ENCODE assay signal across 1 cellular context in the genomic region with DNA sequence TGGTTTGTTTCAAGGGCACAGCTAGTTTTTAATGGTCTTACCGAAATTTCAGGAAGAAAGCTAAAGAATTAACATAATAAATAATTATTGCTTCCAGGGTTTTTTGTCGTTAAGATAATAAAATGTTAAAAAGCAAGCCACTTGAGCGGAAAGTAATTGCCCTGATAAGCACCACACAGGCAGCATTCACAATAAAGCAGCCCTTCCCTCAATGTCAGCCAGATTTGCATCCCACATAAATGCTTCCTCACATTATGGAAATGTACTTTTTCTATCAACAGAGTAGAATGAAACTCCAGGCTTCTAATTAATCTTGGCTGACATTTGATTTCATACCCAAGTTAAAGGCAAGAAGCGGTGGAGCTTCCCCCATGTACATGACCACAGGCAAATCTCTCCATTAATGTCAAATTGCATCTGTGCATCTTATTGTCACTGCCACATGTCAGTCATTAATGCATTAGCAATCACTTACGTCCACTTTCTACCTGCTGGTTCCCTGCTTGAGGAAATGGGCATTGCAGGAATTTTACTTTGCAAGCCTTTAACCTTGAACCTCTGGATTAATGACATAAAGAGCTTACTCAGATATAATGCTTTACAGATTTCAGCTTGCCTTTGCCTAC.
TF ChIP-seq lines count a peak whose summit lies in the region.

No MANE protein-coding gene starts in this region.

TF ChIP-seq in SK-N-SH, 30 proteins besides CTCF, POLR2A, EP300 and RAD21 (continued from another document):
- TF ChIP-seq FOSL2 (IDR thresholded peaks at IDR 0.05; ENCODE audit: borderline replicate concordance, low read depth) (no peak), SIN3A (IDR thresholded peaks at IDR 0.05; ENCODE audit: borderline replicate concordance, low read depth, low read length) (no peak), RXRA (IDR thresholded peaks at IDR 0.05; ENCODE audit: borderline replicate concordance, low read depth) (no peak), TCF12 (IDR thresholded peaks at IDR 0.05) (no peak; the same call in 1 of the 2 replicates), ZBTB33 (IDR thresholded peaks at IDR 0.05; ENCODE audit: borderline replicate concordance, low read depth) (no peak), MAX (IDR thresholded peaks at IDR 0.05; ENCODE audit: low read depth) (no peak), REST (IDR thresholded peaks at IDR 0.05; ENCODE audit: low read depth, low read length) (no peak), CHD2 (IDR thresholded peaks at IDR 0.05; ENCODE audit: low read length, partially characterized antibody) (peak; percentile 70)
- TF ChIP-seq, protein P1, sequence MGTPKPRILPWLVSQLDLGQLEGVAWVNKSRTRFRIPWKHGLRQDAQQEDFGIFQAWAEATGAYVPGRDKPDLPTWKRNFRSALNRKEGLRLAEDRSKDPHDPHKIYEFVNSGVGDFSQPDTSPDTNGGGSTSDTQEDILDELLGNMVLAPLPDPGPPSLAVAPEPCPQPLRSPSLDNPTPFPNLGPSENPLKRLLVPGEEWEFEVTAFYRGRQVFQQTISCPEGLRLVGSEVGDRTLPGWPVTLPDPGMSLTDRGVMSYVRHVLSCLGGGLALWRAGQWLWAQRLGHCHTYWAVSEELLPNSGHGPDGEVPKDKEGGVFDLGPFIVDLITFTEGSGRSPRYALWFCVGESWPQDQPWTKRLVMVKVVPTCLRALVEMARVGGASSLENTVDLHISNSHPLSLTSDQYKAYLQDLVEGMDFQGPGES (IDR thresholded peaks at IDR 0.05; ENCODE audit: low read depth, low read length), result no peak
